ENCODE assay signal across 1 cellular context in genomic region chr6:54801669-54802068, GRCh38.
TF ChIP-seq lines count a peak whose summit lies in the region.

No MANE protein-coding gene starts in this region.

TF ChIP-seq in IMR-90, 13 proteins besides CTCF, POLR2A, EP300 and RAD21:
- peak; percentile 77 for TF ChIP-seq BHLHE40 (IDR thresholded peaks at IDR 0.05; ENCODE audit: low read depth, low read length)
- TF ChIP-seq SMC3 (IDR thresholded peaks at IDR 0.05; ENCODE audit: low read depth, low read length): no peak
- peak; percentile 98 for TF ChIP-seq FOS (IDR thresholded peaks at IDR 0.05; ENCODE audit: low read depth, low read length)
- no peak for TF ChIP-seq CHD1 (IDR thresholded peaks at IDR 0.05; ENCODE audit: low read depth, low read length)
- no peak for TF ChIP-seq ELK1 (IDR thresholded peaks at IDR 0.05; ENCODE audit: borderline replicate concordance, low read depth, low read length)
- TF ChIP-seq USF2 (IDR thresholded peaks at IDR 0.05; ENCODE audit: low read depth, low read length): peak; percentile 82
- TF ChIP-seq RCOR1 (IDR thresholded peaks at IDR 0.05; ENCODE audit: insufficient replicate concordance, low read length): no peak
- no peak for TF ChIP-seq MXI1 (IDR thresholded peaks at IDR 0.05; ENCODE audit: borderline replicate concordance, low read depth, low read length)
- no peak for TF ChIP-seq MAFK (IDR thresholded peaks at IDR 0.05; ENCODE audit: low read depth, low read length)
- no peak for TF ChIP-seq MAZ (IDR thresholded peaks at IDR 0.05; ENCODE audit: borderline replicate concordance, low read depth, low read length)
- peak; percentile 61; the same call in 1 of the 2 replicates for TF ChIP-seq CEBPB (IDR thresholded peaks at IDR 0.05; ENCODE audit: low read depth, low read length)
- TF ChIP-seq RFX5 (IDR thresholded peaks at IDR 0.05; ENCODE audit: low read depth, low read length): no peak
- TF ChIP-seq NFE2L2 (IDR thresholded peaks at IDR 0.05; ENCODE audit: low read depth, low read length): no peak
